In the genomic region with DNA sequence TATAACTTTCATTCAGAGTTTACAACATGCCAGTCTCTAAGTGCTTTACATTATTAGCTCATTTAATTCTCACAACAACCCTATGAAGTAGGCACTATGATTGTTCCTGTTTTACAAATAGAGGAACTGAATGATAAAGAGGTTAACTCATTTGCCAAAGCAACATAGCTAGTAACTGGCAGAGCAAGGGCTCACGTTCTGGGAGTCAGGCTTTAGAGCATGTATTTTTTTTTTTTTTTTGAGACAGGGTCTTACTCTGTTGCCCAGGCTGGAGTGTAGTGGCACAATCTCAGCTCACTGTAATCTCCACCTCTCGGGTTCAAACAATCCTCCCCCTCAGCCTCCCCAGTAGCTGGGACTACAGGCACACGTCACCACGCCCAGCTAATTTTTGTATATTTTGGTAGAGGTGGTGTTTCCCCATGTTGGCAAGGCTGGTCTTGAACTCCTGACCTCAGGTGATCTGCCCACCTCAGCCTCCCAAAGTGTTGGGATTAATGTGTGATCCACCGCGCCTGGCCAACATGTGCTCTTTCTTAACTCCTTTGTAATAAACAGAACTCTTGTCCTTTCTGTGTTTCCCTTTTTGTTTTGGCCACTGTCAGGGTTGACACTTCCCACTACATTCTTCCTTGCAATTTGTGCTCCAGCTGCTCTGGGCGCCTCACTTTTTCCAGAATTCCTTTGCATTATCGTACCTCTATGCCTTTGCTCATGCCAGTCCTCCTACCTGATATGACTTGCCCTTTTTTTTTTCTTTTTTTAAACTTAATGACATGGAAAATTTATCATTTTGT, we compare ENCODE assay signal across 11 cellular contexts. TPM values are rescaled to one million over a fixed set of nuclear protein-coding genes. Genes with fewer than 3 reads are reported as not detected.
DNase-seq lines count a peak whose midpoint lies in the region; ATAC-seq and TF ChIP-seq lines count a peak whose summit lies in the region.
"Had no signal": no experiment of that assay in that cellular context is flagged by ENCODE, and none has a peak within 500 bp of the region (broad histone marks: within the 10 kb centered on the region; RNA-seq: fewer than 3 reads in every experiment).

No MANE protein-coding gene starts in this region.

- CTCF ChIA-PET in Calu3 (lab: Charles Lee) = interaction anchor here (0.8 to 1.3 kb wide), 6 partner anchors 16 to 122 kb away, joined by 3 to 4 read pairs (median 3); no protein-coding TSS in a partner anchor
- CTCF ChIA-PET in PC-9 (lab: Charles Lee) = no interaction called here

- BruUV-seq in Calu3 (replicated peaks; lab: Mats Ljungman, UMichigan) (no TSS peak), PC-9 (replicated peaks; lab: Mats Ljungman, UMichigan) (no TSS peak)

- H3K4me1 Mint-ChIP-seq in Calu3 (ENCODE audit: low read depth, unreplicated experiment) = peaks cover 46% of the 10 kb centered on the region

- ATAC-seq in HG03097 (IDR thresholded peaks at IDR 0.05; ENCODE audit: low FRiP score, unreplicated experiment) = no peak

- H3K4me1 ChIP-seq in PC-9 (replicated peaks; ENCODE audit: insufficient read depth) (peaks cover 65% of the 10 kb centered on the region), osteoblast (ENCODE audit: insufficient read depth, low read length) (peaks cover 40% of the 10 kb centered on the region), HAP-1 (peaks cover 23% of the 10 kb centered on the region)

- H3K27ac Mint-ChIP-seq in Calu3 (ENCODE audit: unreplicated experiment) = peak overlapping the region; percentile 26

- H3K27ac ChIP-seq in PC-9 (peak overlapping the region; percentile 82), coronary artery (peak overlapping the region; percentile 0 to 62), osteoblast (ENCODE audit: low read depth, low read length) (peak overlapping the region; percentile 88)

- H3K36me3 ChIP-seq in PC-9 (ENCODE audit: low read depth) (no peaks in the 10 kb centered on the region), osteoblast (ENCODE audit: insufficient read depth, low read length) (no peaks in the 10 kb centered on the region), HAP-1 (replicated peaks) (no peaks in the 10 kb centered on the region)

- intact Hi-C loops in Calu3 (cut with micrococcal nuclease; ENCODE audit: unreplicated experiment) (no loop called here), PC-9 (cut with micrococcal nuclease; ENCODE audit: unreplicated experiment) (no loop called here)

- H3K4me3 ChIP-seq in PC-9 (no peak overlapping the region), coronary artery (no peak overlapping the region), osteoblast (ENCODE audit: insufficient read depth, low read length) (no peak overlapping the region), HAP-1 (no peak overlapping the region)

- H4K20me1 ChIP-seq in PC-9 (ENCODE audit: insufficient read depth) (no peaks in the 10 kb centered on the region), osteoblast (ENCODE audit: insufficient read depth, low read length) (no peaks in the 10 kb centered on the region)

- POLR2A ChIA-PET in PC-9 (lab: Charles Lee; ENCODE audit: unreplicated experiment) = no interaction called here

- no peaks in the 10 kb centered on the region for H3K9me3 Mint-ChIP-seq in Calu3 (ENCODE audit: low read depth, unreplicated experiment)

- no peak overlapping the region for H2AFZ ChIP-seq in PC-9
- no peak overlapping the region for H2AFZ ChIP-seq in osteoblast (ENCODE audit: low read length)

- peaks cover 48% of the 10 kb centered on the region for H3F3A ChIP-seq in PC-9 (ENCODE audit: insufficient read depth, low read depth)

- no peaks in the 10 kb centered on the region for H3K27me3 ChIP-seq in PC-9 (ENCODE audit: insufficient read depth, low read depth)
- no peaks in the 10 kb centered on the region for H3K27me3 ChIP-seq in osteoblast (ENCODE audit: insufficient read depth, low read length)
- H3K27me3 ChIP-seq in HAP-1 (ENCODE audit: low read depth) = no peaks in the 10 kb centered on the region

- H3K79me2 ChIP-seq in PC-9 (ENCODE audit: low read depth) (no peaks in the 10 kb centered on the region), osteoblast (ENCODE audit: insufficient read depth, low read length) (no peaks in the 10 kb centered on the region)

- H3K9me3 ChIP-seq in PC-9 (ENCODE audit: insufficient read depth, low read depth) (no peaks in the 10 kb centered on the region), osteoblast (ENCODE audit: low read depth, low read length) (no peaks in the 10 kb centered on the region), HAP-1 (no peaks in the 10 kb centered on the region)

- DNase-seq in Calu3 = no peak
- no peak for DNase-seq in PC-9
- DNase-seq in coronary artery (ENCODE audit: low spot score) = no peak
- no peak for DNase-seq in osteoblast (ENCODE audit: insufficient read length, low spot score, missing footprints)
- DNase-seq in HAP-1 (ENCODE audit: low spot score in 2 of 2) = no peak
- DNase-seq in NCI-H510A (lab: John Stamatoyannopoulos, UW) = no peak
- DNase-seq in DMS 273 (lab: John Stamatoyannopoulos, UW; ENCODE audit: unreplicated experiment) = no peak
- DNase-seq: COR-L47, hypothalamus, NCI-H526 treated with DMSO at 0.1 percent for 48 hours had no signal

- H3K9me2 ChIP-seq in PC-9 (ENCODE audit: insufficient read depth) = no peaks in the 10 kb centered on the region

- peaks cover 8% of the 10 kb centered on the region for H3K36me3 Mint-ChIP-seq in Calu3 (ENCODE audit: insufficient read depth, unreplicated experiment)

- H3K4me3 Mint-ChIP-seq in Calu3 (ENCODE audit: low read depth, unreplicated experiment) = no peak overlapping the region

- in situ Hi-C loops in HAP-1 (cut with MboI; ENCODE audit: low sequenced_read_pairs) = no loop called here

- H3K4me2 ChIP-seq in PC-9 (peak overlapping the region; percentile 49; the same call in 1 of the 2 replicates), osteoblast (ENCODE audit: insufficient read depth, low read length) (peak overlapping the region; percentile 9)

- TF ChIP-seq CTCF in Calu3 (IDR thresholded peaks at IDR 0.05; ENCODE audit: unreplicated experiment) = no peak
- TF ChIP-seq CTCF in PC-9 (conservative IDR thresholded peaks at IDR 0.05) = no peak
- TF ChIP-seq CTCF in coronary artery (IDR thresholded peaks at IDR 0.05) = no peak
- no peak for TF ChIP-seq CTCF in osteoblast (IDR thresholded peaks at IDR 0.05; ENCODE audit: extremely low read depth, low read depth, low read length)

- no peaks in the 10 kb centered on the region for H3K27me3 Mint-ChIP-seq in Calu3 (ENCODE audit: unreplicated experiment)

RNA-seq across cellular contexts. Expression of a gene that starts 39.0 kb away (rescaled TPM):
- total RNA-seq in Calu3 (2022) = 121 and 147 TPM in 2 replicates
- total RNA-seq in PC-9 (2021) = 99.5 and 109 TPM in 2 replicates
- 41.8 and 60.1 TPM in 2 replicates for total RNA-seq in osteoblast

Comparison
In these comparisons a context has a peak if more than half of its experiments do, and no peak if none do; other contexts are left out.
1. H3K27ac ChIP-seq: peak in every context shown above with its lines; median percentile 88 in osteoblast; 82 in PC-9; 31 in coronary artery.